Comparison of ENCODE assay signal across 28 cellular contexts in genomic region chr1:43874716-43875115, GRCh38. TPM values are rescaled to one million over a fixed set of nuclear protein-coding genes. Genes with fewer than 3 reads are reported as not detected.
"Had no signal": no experiment of that assay in that cellular context is flagged by ENCODE, and none has a peak within 500 bp of the region (broad histone marks: within the 10 kb centered on the region; RNA-seq: fewer than 3 reads in every experiment).

No MANE protein-coding gene starts in this region.

- H3K4me3 ChIP-seq: colonic mucosa, gastroesophageal sphincter, heart left ventricle, hepatocyte, left ventricle myocardium inferior, lower lobe of right lung, ovary, psoas muscle, skin epidermis, spleen, thoracic aorta, tibial nerve, upper lobe of right lung, uterus had no signal

- H3K4me2 ChIP-seq: hepatocyte had no signal

- H3K4me1 ChIP-seq: colonic mucosa, lower lobe of right lung, spleen, tibial nerve, upper lobe of right lung, uterus had no signal

- H3K79me2 ChIP-seq: hepatocyte had no signal

- H3K27me3 ChIP-seq: colonic mucosa, foreskin keratinocyte, gastroesophageal sphincter, heart left ventricle, hepatocyte, ovary, spleen, tibial nerve, upper lobe of right lung, uterus had no signal

- H2AFZ ChIP-seq: hepatocyte had no signal

- H3K36me3 ChIP-seq: colonic mucosa, left ventricle myocardium inferior, ovary, thoracic aorta, tibial nerve, upper lobe of right lung, uterus had no signal

- ATAC-seq: esophagus mucosa; foreskin keratinocyte; gastroesophageal sphincter; heart left ventricle; left cardiac atrium; lower lobe of right lung; natural killer cell; psoas muscle; right cardiac atrium; stimulated activated memory B cell treated with anti-CD40 and anti-IgM and Interleukin-4, amounts not matched to agents 10 μg/mL and 1 μg/mL and 100 μg/mL, for 72 hours; stimulated activated naive CD8-positive, alpha-beta T cell treated with anti-CD3 and anti-CD28 coated beads, Interleukin-15, Interleukin-2, amounts not matched to agents 100 U/mL and 50 U/mL, for 24 hours; upper lobe of right lung had no signal

- H3K9me3 ChIP-seq: colonic mucosa, gastroesophageal sphincter, heart left ventricle, left ventricle myocardium inferior, lower lobe of right lung, ovary, psoas muscle, spleen, thoracic aorta, tibial nerve, upper lobe of right lung, uterus had no signal

- H3K27ac ChIP-seq: colonic mucosa, epithelial cell of prostate, foreskin keratinocyte, gastroesophageal sphincter, heart left ventricle, hepatocyte, left ventricle myocardium inferior, lower lobe of right lung, ovary, psoas muscle, skin epidermis, spleen, thoracic aorta, tibial nerve, upper lobe of right lung, uterus had no signal

- DNase-seq: colonic mucosa; effector CD8-positive, alpha-beta T cell; endodermal cell; foreskin keratinocyte; heart left ventricle; left cardiac atrium; left ventricle myocardium inferior; lower lobe of right lung; natural killer cell; occipital lobe; ovary; posterior cingulate gyrus; psoas muscle; right cardiac atrium; spleen; stimulated activated CD4-positive, alpha-beta T cell treated with anti-CD3 and anti-CD28 coated beads, Interleukin-4, amount 100 ng/mL, for 4 hours; stimulated activated naive CD8-positive, alpha-beta T cell treated with anti-CD3 and anti-CD28 coated beads, Interleukin-15, Interleukin-2, amounts not matched to agents 100 U/mL and 50 U/mL, for 24 hours; substantia nigra; upper lobe of right lung; uterus had no signal

RNA-seq across cellular contexts. Expression of gene ARTN, which starts 58.9 kb away (rescaled TPM):
- total RNA-seq: hepatocyte had no signal
